ENCODE assay signal across 9 cellular contexts in genomic region chr5:126234563-126235195, GRCh38.
DNase-seq lines count a peak whose midpoint lies in the region; ATAC-seq, FAIRE-seq and TF ChIP-seq lines count a peak whose summit lies in the region.
"Had no signal": no experiment of that assay in that cellular context is flagged by ENCODE, and none has a peak within 500 bp of the region (broad histone marks: within the 10 kb centered on the region; RNA-seq: fewer than 3 reads in every experiment).

No MANE protein-coding gene starts in this region.

- H2AFZ ChIP-seq in K562 (ENCODE audit: low read depth, low read length): no peak overlapping the region

- no peak overlapping the region for H3K4me3 ChIP-seq in A673 (ENCODE audit: low read depth, low read length, poor library complexity, severe bottlenecking)
- no peak overlapping the region for H3K4me3 ChIP-seq in K562
- H3K4me3 ChIP-seq in spleen: no peak overlapping the region

- peaks cover 8% of the 10 kb centered on the region for H3K36me3 Mint-ChIP-seq in nephron (ENCODE audit: low read depth)
- H3K36me3 Mint-ChIP-seq in activated T-helper 2 cell treated with anti-CD3 and anti-CD28 coated beads, Interferon-gamma antibody, Interleukin-2, Interleukin-4, amounts not matched to agents 10 μg/mL and 5 μg/mL and 100 μg/mL, durations not matched to agents 14 hours and 24 hours and 36 hours (ENCODE audit: low read depth): no peaks in the 10 kb centered on the region
- H3K36me3 Mint-ChIP-seq: stimulated activated naive B cell treated with anti-CD40 and anti-IgM and Interleukin-4, amounts not matched to agents 10 μg/mL and 1 μg/mL and 100 μg/mL, for 72 hours had no signal

- H3K27ac ChIP-seq in A673 (ENCODE audit: low read depth, low read length, poor library complexity, severe bottlenecking): no peak overlapping the region
- H3K27ac ChIP-seq in K562 (ENCODE audit: extremely low read depth, low read depth, low read length): no peak overlapping the region
- no peak overlapping the region for H3K27ac ChIP-seq in spleen

- H3K27me3 ChIP-seq in A673 (replicated peaks; ENCODE audit: insufficient read depth, low read depth, low read length, poor library complexity) (peaks cover 23% of the 10 kb centered on the region), K562 (ENCODE audit: control insufficient read depth in 2 of 2, insufficient read depth in 2 of 2, low read length in 2 of 2) (no peaks in the 10 kb centered on the region), spleen (replicated peaks in 1 of 7) (no peaks in the 10 kb centered on the region)

- peaks cover 12% of the 10 kb centered on the region for H3K9me3 Mint-ChIP-seq in nephron
- no peaks in the 10 kb centered on the region for H3K9me3 Mint-ChIP-seq in activated T-helper 2 cell treated with anti-CD3 and anti-CD28 coated beads, Interferon-gamma antibody, Interleukin-2, Interleukin-4, amounts not matched to agents 10 μg/mL and 5 μg/mL and 100 μg/mL, durations not matched to agents 14 hours and 24 hours and 36 hours

- no peaks in the 10 kb centered on the region for H4K20me1 ChIP-seq in K562 (replicated peaks; ENCODE audit: control insufficient read depth, insufficient read depth, low read length)

- no peak overlapping the region for H3K4me2 ChIP-seq in K562 (ENCODE audit: insufficient read depth, low read length)

- H3K4me1 ChIP-seq in A673 (ENCODE audit: insufficient read depth, low read length, poor library complexity, severe bottlenecking) (no peaks in the 10 kb centered on the region), K562 (replicated peaks in 1 of 2; ENCODE audit: control insufficient read depth in 2 of 2, insufficient read depth in 2 of 2, low read length in 2 of 2) (no peaks in the 10 kb centered on the region), spleen (no peaks in the 10 kb centered on the region)

- no peaks in the 10 kb centered on the region for H3K36me3 ChIP-seq in A673 (ENCODE audit: insufficient read depth, low read length, poor library complexity, severe bottlenecking)
- no peaks in the 10 kb centered on the region for H3K36me3 ChIP-seq in K562 (ENCODE audit: control insufficient read depth, insufficient read depth, low read length)
- no peaks in the 10 kb centered on the region for H3K36me3 ChIP-seq in spleen

- FAIRE-seq in K562 (lab: Jason Lieb, UNC): peak; percentile 44

- H3K79me2 ChIP-seq in K562 (ENCODE audit: control insufficient read depth, insufficient read depth, low read length): no peaks in the 10 kb centered on the region

- in situ Hi-C loops in K562 (cut with MboI): no loop called here

- peak; percentile 78 for TF ChIP-seq CTCF in A673 (conservative IDR thresholded peaks at IDR 0.05; ENCODE audit: low read depth, low read length)
- peak; percentile 43 to 55 (median 44) for TF ChIP-seq CTCF in K562 (IDR thresholded peaks at IDR 0.05 in 2 of 3, conservative IDR thresholded peaks at IDR 0.05 in 1 of 3; ENCODE audit: insufficient read depth in 2 of 3, low read depth in 1 of 3, low read length in 3 of 3)
- peak; percentile 42 to 57 (median 56) for TF ChIP-seq CTCF in nephron (IDR thresholded peaks at IDR 0.05; ENCODE audit: unreplicated experiment in 3 of 3)
- peak in 1 of 11 experiments; percentile 22 for TF ChIP-seq CTCF in spleen (IDR thresholded peaks at IDR 0.05 in 8 of 11, conservative IDR thresholded peaks at IDR 0.05 in 3 of 11)

- H3K27ac Mint-ChIP-seq in nephron: no peak overlapping the region
- no peak overlapping the region for H3K27ac Mint-ChIP-seq in activated T-helper 2 cell treated with anti-CD3 and anti-CD28 coated beads, Interferon-gamma antibody, Interleukin-2, Interleukin-4, amounts not matched to agents 10 μg/mL and 5 μg/mL and 100 μg/mL, durations not matched to agents 14 hours and 24 hours and 36 hours
- H3K27ac Mint-ChIP-seq: stimulated activated naive B cell treated with anti-CD40 and anti-IgM and Interleukin-4, amounts not matched to agents 10 μg/mL and 1 μg/mL and 100 μg/mL, for 72 hours had no signal

- H3K4me1 Mint-ChIP-seq in nephron: peaks cover 5% of the 10 kb centered on the region
- no peaks in the 10 kb centered on the region for H3K4me1 Mint-ChIP-seq in activated T-helper 2 cell treated with anti-CD3 and anti-CD28 coated beads, Interferon-gamma antibody, Interleukin-2, Interleukin-4, amounts not matched to agents 10 μg/mL and 5 μg/mL and 100 μg/mL, durations not matched to agents 14 hours and 24 hours and 36 hours (ENCODE audit: low read depth)
- H3K4me1 Mint-ChIP-seq: stimulated activated naive B cell treated with anti-CD40 and anti-IgM and Interleukin-4, amounts not matched to agents 10 μg/mL and 1 μg/mL and 100 μg/mL, for 72 hours had no signal

- no peak for TF ChIP-seq EP300 in K562 (IDR thresholded peaks at IDR 0.05; ENCODE audit: low read length)

- POLR2A ChIA-PET in A673 (lab: Charles Lee; ENCODE audit: low non-redundant PET) (no interaction called here), K562 (lab: Yijun Ruan, JAX) (no interaction called here)

- intact Hi-C loops in A673 (cut with micrococcal nuclease; ENCODE audit: unreplicated experiment): loop anchor here (10.0 kb wide), 1 partner anchor 300 kb away; no protein-coding TSS in a partner anchor
- intact Hi-C loops in K562 (cut with micrococcal nuclease): loop anchor here (5.0 kb wide), 1 partner anchor 303 kb away; no protein-coding TSS in a partner anchor
- intact Hi-C loops in activated T-helper 2 cell treated with anti-CD3 and anti-CD28 coated beads, Interferon-gamma antibody, Interleukin-2, Interleukin-4, amounts not matched to agents 10 μg/mL and 5 μg/mL and 100 μg/mL, durations not matched to agents 14 hours and 24 hours and 36 hours (cut with micrococcal nuclease): no loop called here
- intact Hi-C loops in spleen (cut with DNase I; ENCODE audit: low total_unique reads): no loop called here

- no peaks in the 10 kb centered on the region for H3K9me1 ChIP-seq in K562 (ENCODE audit: control insufficient read depth, insufficient read depth, low read length)

- peak; percentile 48 for ATAC-seq in GM18499 (IDR thresholded peaks at IDR 0.05; ENCODE audit: insufficient read depth, unreplicated experiment)
- peak; percentile 74 for ATAC-seq in K562

- DNase-seq in A673 (ENCODE audit: low spot score): peak; percentile 47
- DNase-seq in NAMALWA (ENCODE audit: low spot score): peak; percentile 70
- DNase-seq in K562 (ENCODE audit: extremely low read depth in 1 of 4, low spot score in 3 of 4): peak in 3 of 4 experiments; percentile 8 to 20 (median 9)
- DNase-seq in T-helper 1 cell: no peak
- no peak for DNase-seq in activated T-helper 2 cell treated with anti-CD3 and anti-CD28 coated beads, Interferon-gamma antibody, Interleukin-2, Interleukin-4, amounts not matched to agents 10 μg/mL and 5 μg/mL and 100 μg/mL, durations not matched to agents 14 hours and 24 hours and 36 hours (ENCODE audit: low spot score)
- no peak for DNase-seq in spleen
- DNase-seq: stimulated activated naive B cell treated with anti-CD40 and anti-IgM and Interleukin-4, amounts not matched to agents 10 μg/mL and 1 μg/mL and 100 μg/mL, for 72 hours had no signal

- H3K9ac ChIP-seq in K562 (ENCODE audit: insufficient read depth in 1 of 2, low read depth in 2 of 2, low read length in 2 of 2): no peak overlapping the region

- no peak for TF ChIP-seq POLR2A in K562 (conservative IDR thresholded peaks at IDR 0.05)
- no peak for TF ChIP-seq POLR2A in spleen (IDR thresholded peaks at IDR 0.05)

- H3K27me3 Mint-ChIP-seq in nephron (ENCODE audit: low read depth): no peaks in the 10 kb centered on the region
- no peaks in the 10 kb centered on the region for H3K27me3 Mint-ChIP-seq in activated T-helper 2 cell treated with anti-CD3 and anti-CD28 coated beads, Interferon-gamma antibody, Interleukin-2, Interleukin-4, amounts not matched to agents 10 μg/mL and 5 μg/mL and 100 μg/mL, durations not matched to agents 14 hours and 24 hours and 36 hours (ENCODE audit: low read depth)

- 0% methylated on average over 7 of the region's 7 CpGs for whole genome bisulfite sequencing in K562 (ENCODE audit: insufficient coverage, low coverage, missing lambda C conversion rate)
- WGBS in spleen, 5 donors: 40 to 49% (median 44%) methylated on average over 7 of the region's 7 CpGs

- H3K9me3 ChIP-seq in A673 (ENCODE audit: low read depth, low read length, poor library complexity, severe bottlenecking): no peaks in the 10 kb centered on the region
- H3K9me3 ChIP-seq in K562 (replicated peaks; ENCODE audit: control insufficient read depth, insufficient read depth, low read depth, low read length): no peaks in the 10 kb centered on the region
- peaks cover 0 to 3% (median 0%) of the 10 kb centered on the region in 8 donors for H3K9me3 ChIP-seq in spleen

- CTCF ChIA-PET in A673 (lab: Charles Lee) (no interaction called here), K562 (lab: Yijun Ruan, JAX; ENCODE audit: low intra/inter-chr PET ratio) (no interaction called here)

- BruUV-seq in A673 (replicated peaks; lab: Mats Ljungman, UMichigan): no TSS peak
- no TSS peak for BruUV-seq in K562 (replicated peaks; lab: Mats Ljungman, UMichigan)

- peak in 1 of 2 experiments; percentile 39; a peak in 1 of 4 replicates for TF ChIP-seq RAD21 in K562 (CRISPR knock-in tag; conservative IDR thresholded peaks at IDR 0.05 in 1 of 2, IDR thresholded peaks at IDR 0.05 in 1 of 2)

- no peak overlapping the region for H3K4me3 Mint-ChIP-seq in nephron
- no peak overlapping the region for H3K4me3 Mint-ChIP-seq in activated T-helper 2 cell treated with anti-CD3 and anti-CD28 coated beads, Interferon-gamma antibody, Interleukin-2, Interleukin-4, amounts not matched to agents 10 μg/mL and 5 μg/mL and 100 μg/mL, durations not matched to agents 14 hours and 24 hours and 36 hours (ENCODE audit: low read depth)
- H3K4me3 Mint-ChIP-seq: stimulated activated naive B cell treated with anti-CD40 and anti-IgM and Interleukin-4, amounts not matched to agents 10 μg/mL and 1 μg/mL and 100 μg/mL, for 72 hours had no signal

TF ChIP-seq in K562, 482 proteins besides CTCF, POLR2A, EP300 and RAD21 (continues in another document):
- TF ChIP-seq CCAR2 (IDR thresholded peaks at IDR 0.05; ENCODE audit: low read depth, low read length) (no peak), BRF1 (IDR thresholded peaks at IDR 0.05; ENCODE audit: borderline replicate concordance, extremely low read depth, insufficient read length) (no peak), RBBP5 (IDR thresholded peaks at IDR 0.05; ENCODE audit: borderline replicate concordance, insufficient read depth, low read length, poor library complexity, severe bottlenecking) (no peak), TCF7 (IDR thresholded peaks at IDR 0.05; ENCODE audit: borderline replicate concordance) (no peak), ADNP (tag; IDR thresholded peaks at IDR 0.05) (no peak), TOE1 (IDR thresholded peaks at IDR 0.05; ENCODE audit: borderline replicate concordance) (no peak), TOE1 (CRISPR knock-in tag; IDR thresholded peaks at IDR 0.05; ENCODE audit: borderline replicate concordance, low read depth) (no peak)

Comparison
In these comparisons a context has a peak if more than half of its experiments do, and no peak if none do; other contexts are left out.
1. DNase-seq: peak in A673 (single experiment), NAMALWA (single experiment) and K562 (3 of 4); none in T-helper 1 cell (0 of 5), activated T-helper 2 cell treated with anti-CD3 and anti-CD28 coated beads, Interferon-gamma antibody, Interleukin-2, Interleukin-4, amounts not matched to agents 10 μg/mL and 5 μg/mL and 100 μg/mL, durations not matched to agents 14 hours and 24 hours and 36 hours (single experiment) and spleen (single experiment).
2. intact Hi-C loops: an anchor here in A673 (10.0 kb wide) and K562 (5.0 kb wide); none called in activated T-helper 2 cell treated with anti-CD3 and anti-CD28 coated beads, Interferon-gamma antibody, Interleukin-2, Interleukin-4, amounts not matched to agents 10 μg/mL and 5 μg/mL and 100 μg/mL, durations not matched to agents 14 hours and 24 hours and 36 hours and spleen.